ENCODE assay signal across 20 cellular contexts in the genomic region with DNA sequence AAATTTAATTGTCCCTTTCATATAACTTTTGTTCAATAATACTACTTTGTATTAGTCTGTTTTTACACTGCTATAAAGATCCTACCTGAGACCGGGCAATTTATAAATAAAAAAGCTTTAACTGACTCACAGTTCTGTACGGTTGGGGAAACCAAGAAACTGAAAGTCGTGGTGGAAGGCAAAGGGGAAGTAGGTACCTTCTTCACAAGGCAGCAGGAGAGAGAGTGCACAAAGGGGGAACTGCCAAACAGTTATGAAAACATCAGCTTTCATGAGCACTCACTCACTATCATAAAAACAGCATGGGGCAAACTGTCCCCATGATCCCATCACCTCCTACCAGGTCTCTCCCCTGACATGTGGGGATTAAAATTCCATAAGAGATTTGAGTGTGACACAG.
"Had no signal": no experiment of that assay in that cellular context is flagged by ENCODE, and none has a peak within 500 bp of the region (broad histone marks: within the 10 kb centered on the region; RNA-seq: fewer than 3 reads in every experiment).

No MANE protein-coding gene starts in this region.

- H3K4me2 ChIP-seq: hepatocyte, neural progenitor cell had no signal

- H3K79me2 ChIP-seq: hepatocyte had no signal

- H3K9ac ChIP-seq: neural progenitor cell had no signal

- H3K9me3 ChIP-seq: adrenal gland, breast epithelium, lower lobe of right lung, suprapubic skin had no signal

- H3K36me3 ChIP-seq: adrenal gland, breast epithelium, esophagus muscularis mucosa, lower lobe of right lung, neural progenitor cell, stomach, suprapubic skin, tibial nerve had no signal

- H3K27ac ChIP-seq: adrenal gland, breast epithelium, dorsolateral prefrontal cortex, esophagus muscularis mucosa, hepatocyte, lower lobe of right lung, neural progenitor cell, stomach, suprapubic skin, tibial nerve had no signal

- H2AFZ ChIP-seq: hepatocyte, neural progenitor cell had no signal

- H3K4me3 ChIP-seq: adrenal gland, breast epithelium, dorsolateral prefrontal cortex, esophagus muscularis mucosa, hepatocyte, lower lobe of right lung, neural progenitor cell, stomach, suprapubic skin, tibial nerve had no signal

- DNase-seq: activated CD4-positive, alpha-beta T cell treated with anti-CD3 and anti-CD28 coated beads, Interleukin-2, amount 50 U/mL, for 4 hours; activated CD8-positive, alpha-beta memory T cell treated with anti-CD3 and anti-CD28 coated beads, Interleukin-2, amount 50 U/mL, for 48 hours; activated naive CD4-positive, alpha-beta T cell; activated T-cell treated with anti-CD3 and anti-CD28 coated beads, Interleukin-2, amount 50 U/mL, for 4 hours; adrenal gland; dorsolateral prefrontal cortex; effector memory CD8-positive, alpha-beta T cell; glutamatergic neuron; immature natural killer cell; lower lobe of right lung; naive thymus-derived CD8-positive, alpha-beta T cell; posterior cingulate gyrus; small intestine; stomach had no signal

- H3K4me1 ChIP-seq: adrenal gland, breast epithelium, esophagus muscularis mucosa, lower lobe of right lung, neural progenitor cell, stomach, suprapubic skin, tibial nerve had no signal

- H3K27me3 ChIP-seq: adrenal gland, breast epithelium, dorsolateral prefrontal cortex, esophagus muscularis mucosa, hepatocyte, neural progenitor cell, stomach, suprapubic skin, tibial nerve had no signal
